Comparison of ENCODE assay signal across 9 cellular contexts in the genomic region with DNA sequence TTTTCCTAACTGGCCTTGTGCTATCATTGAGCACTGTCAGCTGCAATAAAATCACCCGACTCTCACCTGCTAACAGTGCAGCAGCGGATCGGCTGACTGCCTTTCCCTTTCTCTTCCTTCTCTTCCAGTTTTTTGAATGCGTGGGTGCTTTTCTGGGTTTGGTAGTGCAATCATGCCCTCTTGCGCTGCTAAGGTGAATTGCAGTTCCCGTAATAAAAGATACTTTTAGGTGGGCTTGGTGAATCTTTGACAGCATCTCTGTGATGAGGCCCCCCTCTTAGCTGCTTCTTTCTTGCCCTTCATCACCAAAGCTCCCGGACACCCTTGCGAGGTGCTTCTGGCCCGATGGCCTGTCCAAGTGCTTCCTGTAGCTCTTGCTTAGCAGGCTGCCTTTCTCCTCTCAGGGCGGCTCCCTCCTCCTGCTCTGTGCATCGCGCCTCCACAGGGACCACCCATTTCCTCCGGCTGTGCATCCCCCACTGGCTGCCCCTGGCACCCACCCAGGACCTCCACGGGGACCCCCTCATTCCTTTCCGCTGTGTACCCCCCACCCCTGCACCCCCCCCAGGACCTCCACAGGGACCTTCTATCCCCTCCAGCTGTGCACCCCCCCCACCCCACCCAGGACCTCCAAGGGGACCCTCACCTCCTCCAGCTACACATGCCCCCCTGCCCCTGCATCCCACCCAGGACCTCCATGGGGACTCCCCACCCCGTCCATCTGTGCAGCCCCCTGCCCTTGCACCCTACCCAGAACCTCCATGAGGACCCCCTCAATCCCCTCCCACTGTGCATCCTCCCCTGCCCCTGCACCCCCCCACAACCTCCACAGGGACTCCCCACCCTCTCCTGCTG. TPM values are rescaled to one million over a fixed set of nuclear protein-coding genes. Genes with fewer than 3 reads are reported as not detected.
DNase-seq lines count a peak whose midpoint lies in the region; ATAC-seq, FAIRE-seq and TF ChIP-seq lines count a peak whose summit lies in the region.
"Had no signal": no experiment of that assay in that cellular context is flagged by ENCODE, and none has a peak within 500 bp of the region (broad histone marks: within the 10 kb centered on the region; RNA-seq: fewer than 3 reads in every experiment).

No MANE protein-coding gene starts in this region.

- DNase-seq in D341Med (ENCODE audit: low spot score) (peak; percentile 73), RCC 7860 (ENCODE audit: low spot score) (peak; percentile 47), glomerular endothelial cell (ENCODE audit: extremely low read depth, low read depth, low spot score) (peak; percentile 18)
- DNase-seq in activated naive CD8-positive, alpha-beta T cell treated with anti-CD3 and anti-CD28 coated beads for 36 hours, result peak; percentile 46

- H2AFZ ChIP-seq in KMS-11 (ENCODE audit: low read depth) (peak overlapping the region; percentile 38; the same call in 1 of the 2 replicates), parathyroid adenoma (peak overlapping the region; percentile 65)

- H3K79me2 ChIP-seq in KMS-11 (ENCODE audit: insufficient read depth, low read depth) (no peaks in the 10 kb centered on the region), parathyroid adenoma (no peaks in the 10 kb centered on the region)

- H4K20me1 ChIP-seq in KMS-11 (ENCODE audit: insufficient read depth), result no peaks in the 10 kb centered on the region

- peaks cover 22% of the 10 kb centered on the region for H3K27me3 Mint-ChIP-seq in activated naive CD8-positive, alpha-beta T cell treated with anti-CD3 and anti-CD28 coated beads for 36 hours

- H3K27ac ChIP-seq in KMS-11, result no peak overlapping the region
- H3K27ac ChIP-seq in parathyroid adenoma, result no peak overlapping the region

- H3K9me3 ChIP-seq in parathyroid adenoma (ENCODE audit: control insufficient read depth, low read length), result no peaks in the 10 kb centered on the region

- H3K4me3 Mint-ChIP-seq in activated naive CD8-positive, alpha-beta T cell treated with anti-CD3 and anti-CD28 coated beads for 36 hours, result no peak overlapping the region

- H3K36me3 ChIP-seq in KMS-11 (ENCODE audit: insufficient read depth), result no peaks in the 10 kb centered on the region
- no peaks in the 10 kb centered on the region for H3K36me3 ChIP-seq in parathyroid adenoma (ENCODE audit: control insufficient read depth, insufficient read depth, low read length)

- H3K4me3 ChIP-seq in KMS-11 (IDR thresholded peaks at IDR 0.05; ENCODE audit: insufficient read depth, low read depth, low read length) (no peak overlapping the region), parathyroid adenoma (ENCODE audit: low read depth, low read length) (peak overlapping the region; percentile 7)

- ATAC-seq in GM21367 (IDR thresholded peaks at IDR 0.05; ENCODE audit: unreplicated experiment), result no peak
- ATAC-seq in GM18511 (IDR thresholded peaks at IDR 0.05; ENCODE audit: unreplicated experiment), result no peak

- TF ChIP-seq CTCF in KMS-11 (conservative IDR thresholded peaks at IDR 0.05; ENCODE audit: low read depth, low read length), result peak; percentile 88
- TF ChIP-seq CTCF in parathyroid adenoma (IDR thresholded peaks at IDR 0.05), result peak; percentile 94

- H3K4me2 ChIP-seq in KMS-11 (no peak overlapping the region; the same call in 1 of the 2 replicates), parathyroid adenoma (ENCODE audit: low read length) (peak overlapping the region; percentile 63)

- H3K27me3 ChIP-seq in KMS-11 (ENCODE audit: insufficient read depth, low read depth), result no peaks in the 10 kb centered on the region
- H3K27me3 ChIP-seq in parathyroid adenoma (ENCODE audit: control insufficient read depth, insufficient read depth, low read length), result no peaks in the 10 kb centered on the region

- H3K36me3 Mint-ChIP-seq in activated naive CD8-positive, alpha-beta T cell treated with anti-CD3 and anti-CD28 coated beads for 36 hours, result no peaks in the 10 kb centered on the region

- H3K4me1 Mint-ChIP-seq in activated naive CD8-positive, alpha-beta T cell treated with anti-CD3 and anti-CD28 coated beads for 36 hours, result peaks cover 7% of the 10 kb centered on the region

- peak overlapping the region; percentile 18 for H3K27ac Mint-ChIP-seq in activated naive CD8-positive, alpha-beta T cell treated with anti-CD3 and anti-CD28 coated beads for 36 hours

- H3K9ac ChIP-seq in KMS-11 (no peak overlapping the region), parathyroid adenoma (no peak overlapping the region)

- no peak for FAIRE-seq in RCC 7860 (lab: Jason Lieb, UNC)
- FAIRE-seq: TTC549 had no signal

- no peaks in the 10 kb centered on the region for H3K9me3 Mint-ChIP-seq in activated naive CD8-positive, alpha-beta T cell treated with anti-CD3 and anti-CD28 coated beads for 36 hours

- H3K4me1 ChIP-seq in KMS-11 (ENCODE audit: low read depth, poor library complexity, severe bottlenecking) (no peaks in the 10 kb centered on the region), parathyroid adenoma (peaks cover 31% of the 10 kb centered on the region)

RNA-seq across cellular contexts. Expression of a gene that starts 50.8 kb away (rescaled TPM):
- 1,000 to 10,000 TPM; 2,700 to 2,702 TPM for total RNA-seq in activated naive CD8-positive, alpha-beta T cell treated with anti-CD3 and anti-CD28 coated beads for 36 hours
- total RNA-seq in glomerular endothelial cell, result 1,083 and 1,357 TPM in 2 replicates

Comparison
In these comparisons a context has a peak if more than half of its experiments do, and no peak if none do; other contexts are left out.
1. DNase-seq: peak in every context shown above with its lines; median percentile 73 in D341Med; 47 in RCC 7860; 46 in activated naive CD8-positive, alpha-beta T cell treated with anti-CD3 and anti-CD28 coated beads for 36 hours; 18 in glomerular endothelial cell.